ENCODE assay signal across 24 cellular contexts in the genomic region with DNA sequence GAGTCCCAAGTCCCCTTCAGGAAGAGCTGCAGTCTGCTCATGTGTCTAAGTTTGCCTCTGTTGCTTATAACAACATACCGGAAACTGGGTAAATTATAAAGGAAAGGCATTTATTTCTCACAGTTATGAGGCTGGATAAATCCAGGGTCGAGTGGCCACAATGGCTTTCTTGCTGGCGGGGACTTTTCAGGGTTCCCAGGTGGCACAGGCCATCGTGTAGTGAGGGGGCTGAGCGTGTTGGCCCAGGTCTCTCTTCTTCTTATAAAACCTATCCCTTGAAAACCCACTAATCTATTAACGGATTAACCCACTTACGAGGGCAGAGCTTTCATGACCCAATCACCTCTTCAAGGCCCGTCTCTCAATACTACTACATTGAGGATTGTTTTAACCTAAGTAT. TPM values are rescaled to one million over a fixed set of nuclear protein-coding genes. Genes with fewer than 3 reads are reported as not detected.
A peak's percentile ranks its signal among the peaks of the same experiment; 100 is the strongest.
DNase-seq lines count a peak whose midpoint lies in the region; ATAC-seq, FAIRE-seq and TF ChIP-seq lines count a peak whose summit lies in the region.
"Had no signal": no experiment of that assay in that cellular context is flagged by ENCODE, and none has a peak within 500 bp of the region (broad histone marks: within the 10 kb centered on the region; RNA-seq: fewer than 3 reads in every experiment).

No MANE protein-coding gene starts in this region.

- H3K27ac ChIP-seq in DND-41 (ENCODE audit: low read length) (peak overlapping the region; percentile 3; the same call in 1 of the 2 replicates), H1 (ENCODE audit: low read depth, low read length) (no peak overlapping the region), spleen (no peak overlapping the region)
- H3K27ac ChIP-seq: A549; BLaER1 treated with 17β-estradiol and CSF1 and Interleukin-3, amounts not matched to agents 10 nM and 100 nM had no signal

- no peak overlapping the region for H4K91ac ChIP-seq in H1 (replicated peaks; ENCODE audit: insufficient read length, low read length)

- H3K4me3 ChIP-seq in DND-41 (ENCODE audit: low read depth in 1 of 2, low read length in 2 of 2) (no peak overlapping the region), H1 (ENCODE audit: extremely low read depth in 1 of 4, insufficient read depth in 2 of 4, low read depth in 3 of 4, low read length in 4 of 4) (no peak overlapping the region), spleen (no peak overlapping the region)
- H3K4me3 ChIP-seq: A549; BLaER1 treated with 17β-estradiol and CSF1 and Interleukin-3, amounts not matched to agents 10 nM and 100 nM had no signal

- H3K4me1 ChIP-seq in DND-41 (ENCODE audit: insufficient read depth, low read length) (peaks cover 13% of the 10 kb centered on the region), H1 (replicated peaks in 1 of 4; ENCODE audit: control insufficient read depth in 3 of 4, insufficient read depth in 4 of 4, low read length in 3 of 4) (peaks cover 4 to 19% (median 12%) of the 10 kb centered on the region in 4 experiments), spleen (no peaks in the 10 kb centered on the region)
- H3K4me1 ChIP-seq: A549; BE2C; BLaER1 treated with 17β-estradiol and CSF1 and Interleukin-3, amounts not matched to agents 10 nM and 100 nM had no signal

- no peak overlapping the region for H2BK5ac ChIP-seq in H1 (ENCODE audit: low read depth, low read length)

- H3K9me3 ChIP-seq in DND-41 (ENCODE audit: insufficient read depth, low read length, severe bottlenecking) (no peaks in the 10 kb centered on the region), H1 (ENCODE audit: insufficient read depth in 2 of 2, low read depth in 1 of 2, low read length in 1 of 2) (peaks cover 0 to 3% of the 10 kb centered on the region in 2 experiments; a peak in 1 of 4 replicates), spleen (no peaks in the 10 kb centered on the region)
- H3K9me3 ChIP-seq: A549; BE2C; BLaER1 treated with 17β-estradiol and CSF1 and Interleukin-3, amounts not matched to agents 10 nM and 100 nM had no signal

- no peak overlapping the region for H2BK12ac ChIP-seq in H1 (ENCODE audit: low read depth, low read length)

- FAIRE-seq in H1 (lab: Jason Lieb, UNC): no peak
- FAIRE-seq: A549, D721Med, GM12891, GM18507 had no signal

- TF ChIP-seq POLR2A in H1 (IDR thresholded peaks at IDR 0.05; ENCODE audit: control extremely low read depth in 1 of 2, low read depth in 2 of 2, low read length in 2 of 2) (no peak), spleen (IDR thresholded peaks at IDR 0.05) (no peak)

- 88% methylated on average over 8 of the region's 8 CpGs; no CpG with 5 or more reads in 1 of the 2 experiments for WGBS in H1 (ENCODE audit: extremely low coverage in 1 of 2, insufficient coverage in 1 of 2, insufficient read length in 1 of 2, insufficient replicate concordance in 2 of 2, low coverage in 1 of 2, low lambda C conversion rate in 2 of 2, missing lambda C conversion rate in 1 of 2), 2 experiments
- WGBS in spleen, 5 donors: 75 to 90% (median 88%) methylated on average over 8 of the region's 8 CpGs

- H3K56ac ChIP-seq in H1 (replicated peaks; ENCODE audit: insufficient read length, low read depth, low read length): no peak overlapping the region

- no peak overlapping the region for H4K8ac ChIP-seq in H1 (ENCODE audit: extremely low read depth, insufficient read depth, low read length)

- TF ChIP-seq EP300 in H1 (IDR thresholded peaks at IDR 0.05; ENCODE audit: borderline replicate concordance in 1 of 2, low read depth in 2 of 2, low read length in 2 of 2): no peak

- POLR2A ChIA-PET in H1 (lab: Charles Lee; ENCODE audit: partially characterized antibody): no interaction called here

- no peak overlapping the region for H2AK5ac ChIP-seq in H1 (ENCODE audit: low read depth, low read length)

- H3K4me2 ChIP-seq in DND-41 (ENCODE audit: insufficient read depth, low read length) (no peak overlapping the region), H1 (ENCODE audit: insufficient read depth in 1 of 2, low read depth in 2 of 2, low read length in 2 of 2) (no peak overlapping the region)
- H3K4me2 ChIP-seq: A549; BLaER1 treated with 17β-estradiol and CSF1 and Interleukin-3, amounts not matched to agents 10 nM and 100 nM had no signal

- H2AFZ ChIP-seq in DND-41 (ENCODE audit: low read depth, low read length) (no peak overlapping the region), H1 (ENCODE audit: low read length) (no peak overlapping the region)

- no peak overlapping the region for H3K18ac ChIP-seq in H1 (ENCODE audit: extremely low read depth, low read length)

- H3K14ac ChIP-seq in H1 (ENCODE audit: insufficient read length): no peak overlapping the region

- peaks cover 49% of the 10 kb centered on the region for H3K79me2 ChIP-seq in DND-41 (ENCODE audit: insufficient read depth, low read length)
- H3K79me2 ChIP-seq in H1 (ENCODE audit: control insufficient read depth in 1 of 2, insufficient read depth in 2 of 2, low read length in 2 of 2): no peaks in the 10 kb centered on the region

- no peak overlapping the region for H4K5ac ChIP-seq in H1 (ENCODE audit: insufficient read length, low read depth, low read length)

- no peaks in the 10 kb centered on the region for H3K23me2 ChIP-seq in H1 (ENCODE audit: low read depth, low read length)

- H3K27me3 ChIP-seq in DND-41 (ENCODE audit: insufficient read depth, low read length, poor library complexity) (no peaks in the 10 kb centered on the region), H1 (replicated peaks in 1 of 4; ENCODE audit: control insufficient read depth in 3 of 4, extremely low read depth in 1 of 4, insufficient read depth in 3 of 4, low read length in 3 of 4) (no peaks in the 10 kb centered on the region), spleen (replicated peaks in 1 of 7) (peaks cover 0 to 29% (median under 1%) of the 10 kb centered on the region in 7 donors)
- H3K27me3 ChIP-seq: BE2C had no signal

- no peak overlapping the region for H3K4ac ChIP-seq in H1 (replicated peaks; ENCODE audit: insufficient read length, low read depth, low read length)

- H2BK120ac ChIP-seq in H1 (replicated peaks; ENCODE audit: low read depth, low read length): no peak overlapping the region

- H2BK15ac ChIP-seq in H1 (ENCODE audit: low read length): peak overlapping the region; percentile 92; the same call in 1 of the 2 replicates

- H2BK20ac ChIP-seq in H1 (ENCODE audit: low read length): peak overlapping the region; percentile 23; the same call in 1 of the 2 replicates

- no peak for TF ChIP-seq CTCF in DND-41 (IDR thresholded peaks at IDR 0.05; ENCODE audit: borderline replicate concordance, extremely low read depth, low read length, poor library complexity, severe bottlenecking)
- TF ChIP-seq CTCF in H1 (IDR thresholded peaks at IDR 0.05; ENCODE audit: control extremely low read depth in 1 of 3, insufficient read depth in 1 of 3, low read depth in 1 of 3, low read length in 3 of 3): no peak
- no peak for TF ChIP-seq CTCF in spleen (IDR thresholded peaks at IDR 0.05 in 8 of 11, conservative IDR thresholded peaks at IDR 0.05 in 3 of 11)

- no peaks in the 10 kb centered on the region for H3K79me1 ChIP-seq in H1 (ENCODE audit: low read depth, low read length)

- intact Hi-C loops in spleen (cut with DNase I; ENCODE audit: low total_unique reads): no loop called here

- no peak for TF ChIP-seq RAD21 in H1 (IDR thresholded peaks at IDR 0.05 in 1 of 2, conservative IDR thresholded peaks at IDR 0.05 in 1 of 2; ENCODE audit: low read depth in 2 of 2, low read length in 2 of 2)

- H3K9ac ChIP-seq in DND-41 (ENCODE audit: low read depth, low read length) (no peak overlapping the region), H1 (replicated peaks in 1 of 4; ENCODE audit: extremely low read depth in 1 of 4, low read depth in 3 of 4, low read length in 3 of 4) (no peak overlapping the region)
- H3K9ac ChIP-seq: BLaER1 treated with 17β-estradiol and CSF1 and Interleukin-3, amounts not matched to agents 10 nM and 100 nM had no signal

- H3K36me3 ChIP-seq in DND-41 (ENCODE audit: insufficient read depth, low read length) (peaks cover 61% of the 10 kb centered on the region), H1 (ENCODE audit: control insufficient read depth in 2 of 4, insufficient read depth in 4 of 4, low read length in 3 of 4) (peaks cover 0 to 17% (median 1%) of the 10 kb centered on the region in 4 experiments; a peak in 4 of 8 replicates), spleen (no peaks in the 10 kb centered on the region)
- H3K36me3 ChIP-seq: BE2C; BLaER1 treated with 17β-estradiol and CSF1 and Interleukin-3, amounts not matched to agents 10 nM and 100 nM had no signal

- ATAC-seq in DND-41 (ENCODE audit: insufficient read depth, low read depth) (no peak), GM21825 (IDR thresholded peaks at IDR 0.05; ENCODE audit: unreplicated experiment) (no peak)
- ATAC-seq: A549 had no signal

- H4K20me1 ChIP-seq in DND-41 (ENCODE audit: insufficient read depth, low read length) (no peaks in the 10 kb centered on the region; the same call in 1 of the 2 replicates), H1 (replicated peaks in 1 of 2; ENCODE audit: control insufficient read depth in 1 of 2, insufficient read depth in 2 of 2, low read length in 2 of 2) (no peaks in the 10 kb centered on the region)
- H4K20me1 ChIP-seq: BLaER1 treated with 17β-estradiol and CSF1 and Interleukin-3, amounts not matched to agents 10 nM and 100 nM had no signal

- H3K23ac ChIP-seq in H1 (ENCODE audit: insufficient read length): no peak overlapping the region

- DNase-seq in DND-41: no peak
- no peak for DNase-seq in H1 (ENCODE audit: low read depth in 1 of 2, low spot score in 2 of 2)
- DNase-seq in spleen: peak; percentile 4
- no peak for DNase-seq in HUDEP-2 (lab: John Stamatoyannopoulos, UW; ENCODE audit: unreplicated experiment in 76 of 76)
- DNase-seq in activated naive CD4-positive, alpha-beta T cell (lab: John Stamatoyannopoulos, UW): no peak
- DNase-seq: 8988T; ACHN; AML-193; BE2C; CD8-positive, alpha-beta memory T cell; DMS 273 treated with DMSO at 0.1 percent for 48 hours; DMS79; GF-D8; GOT3; H7; HCEC 1CT had no signal

- CTCF ChIA-PET in H1 (lab: Charles Lee; ENCODE audit: partially characterized antibody): no interaction called here

TF ChIP-seq in H1, 55 proteins besides CTCF, POLR2A, EP300 and RAD21 (continues in another document):
- TF ChIP-seq SP4 (IDR thresholded peaks at IDR 0.05; ENCODE audit: low read length): no peak
- TF ChIP-seq SRF (IDR thresholded peaks at IDR 0.05; ENCODE audit: low read depth, low read length): no peak
- no peak for TF ChIP-seq ASH2L (IDR thresholded peaks at IDR 0.05; ENCODE audit: low read length)

RNA-seq across cellular contexts. Expression of a gene that starts 8.7 kb away (rescaled TPM):
- 2.4 and 3.1 TPM in 2 replicates for total RNA-seq in H1 (2021; fragmentation: NEBNext Ultra II Directional; extraction: Animal tissue kit (Norgen Biotek cat#: 25700))
- polyA plus RNA-seq in H1 (2011; rRNA removed): 6.3 and 10.9 TPM in 2 replicates
- polyA plus RNA-seq in H1 (2011; cell fraction: cytosol; rRNA removed): 5.6 TPM
- 18.0 TPM for polyA plus RNA-seq in H1 (2011; cell fraction: nucleus; rRNA removed)
- 2.4 to 3.1 TPM (median 2.7 TPM) in 4 replicates for polyA plus RNA-seq in H1 (2012, experiment 1 of 2)
- 2.0 TPM for polyA plus RNA-seq in H1 (2012, experiment 2 of 2)
- 1.1 TPM for polyA plus RNA-seq in H1 (2013, experiment 1 of 2)
- polyA plus RNA-seq in H1 (2013, experiment 2 of 2): 1.0 TPM
- 7.9 and 10.8 TPM in 2 replicates for polyA minus RNA-seq in H1 (2011; rRNA and poly(A)+ RNA removed)
- polyA minus RNA-seq in H1 (2011; cell fraction: cytosol; rRNA and poly(A)+ RNA removed): 2.7 TPM
- 8.9 TPM for polyA minus RNA-seq in H1 (2011; cell fraction: nucleus; rRNA and poly(A)+ RNA removed)
- total RNA-seq in spleen: 1 to 10 TPM in 1 of 7 donors, under 1 TPM in 6; 0.61 to 1.4 (median 0.68) TPM
- polyA plus RNA-seq in spleen: under 1 TPM; 0.41 to 0.58 (median 0.48) TPM
- total RNA-seq: G401 had no signal
- polyA plus RNA-seq: A549, CD14-positive monocyte had no signal
